Comparison of ENCODE assay signal across 1 cellular context in genomic region chr17:48066192-48066591, GRCh38.
TF ChIP-seq lines count a peak whose summit lies in the region.

No MANE protein-coding gene starts in this region.

TF ChIP-seq in WTC11, 78 proteins besides CTCF, POLR2A, EP300 and RAD21 (continued from another document):
- TF ChIP-seq PRDM15 (CRISPR knock-in tag; IDR thresholded peaks at IDR 0.05) (no peak), HMGXB4 (CRISPR knock-in tag; IDR thresholded peaks at IDR 0.05) (no peak)
